8 cellular contexts compared by ENCODE assay signal in genomic region chr2:16900405-16901025, GRCh38.
DNase-seq lines count a peak whose midpoint lies in the region; ATAC-seq and TF ChIP-seq lines count a peak whose summit lies in the region.

No MANE protein-coding gene starts in this region.

- peak; percentile 76 for ATAC-seq in GM19324 (IDR thresholded peaks at IDR 0.05; ENCODE audit: low FRiP score, unreplicated experiment)
- ATAC-seq in HG03175 (IDR thresholded peaks at IDR 0.05; ENCODE audit: unreplicated experiment): peak; percentile 82
- no peak for ATAC-seq in GM21737 (IDR thresholded peaks at IDR 0.05; ENCODE audit: unreplicated experiment)
- ATAC-seq in omental fat pad (ENCODE audit: low FRiP score): no peak

- DNase-seq in COLO668 (lab: John Stamatoyannopoulos, UW; ENCODE audit: unreplicated experiment) (peak; percentile 17), RPMI8226 (peak; percentile 52), islet precursor cell (peak; percentile 70), Ammon's horn (ENCODE audit: low spot score) (no peak), omental fat pad (ENCODE audit: low spot score) (no peak)

- TF ChIP-seq CTCF in omental fat pad (IDR thresholded peaks at IDR 0.05): no peak

Comparison
In these comparisons a context has a peak if more than half of its experiments do, and no peak if none do; other contexts are left out.
1. DNase-seq: peak in COLO668 (single experiment), RPMI8226 (single experiment) and islet precursor cell (single experiment); none in Ammon's horn (single experiment) and omental fat pad (single experiment).
2. ATAC-seq: peak in GM19324 (single experiment) and HG03175 (single experiment); none in GM21737 (single experiment) and omental fat pad (single experiment).